ENCODE assay signal across 8 cellular contexts in genomic region chr1:53327183-53327941, GRCh38. TPM values are rescaled to one million over a fixed set of nuclear protein-coding genes. Genes with fewer than 3 reads are reported as not detected.
DNase-seq lines count a peak whose midpoint lies in the region; ATAC-seq and TF ChIP-seq lines count a peak whose summit lies in the region.

No MANE protein-coding gene starts in this region.

- peak overlapping the region; percentile 69 to 70 for H3K27ac Mint-ChIP-seq in T-cell

- no peaks in the 10 kb centered on the region for H3K36me3 Mint-ChIP-seq in T-cell

- peak overlapping the region; percentile 88 to 96 (median 91) for H3K4me3 Mint-ChIP-seq in T-cell

- H3K9me3 ChIP-seq in HUES64 (ENCODE audit: insufficient read depth, low read depth, low read length) = no peaks in the 10 kb centered on the region
- no peaks in the 10 kb centered on the region for H3K9me3 ChIP-seq in iPS-20b (ENCODE audit: insufficient read depth, low read depth, low read length)

- H3K9ac ChIP-seq in HUES64 (ENCODE audit: low read depth, low read length) = peak overlapping the region; percentile 91
- H3K9ac ChIP-seq in iPS-20b (ENCODE audit: low read depth, low read length) = peak overlapping the region; percentile 90; the same call in 1 of the 2 replicates

- POLR2A ChIA-PET in T-cell (lab: Charles Lee) = no interaction called here

- peaks cover 11 to 19% (median 18%) of the 10 kb centered on the region in 3 donors for H3K4me1 Mint-ChIP-seq in T-cell

- no peaks in the 10 kb centered on the region for H3K9me3 Mint-ChIP-seq in T-cell

- CTCF ChIA-PET in T-cell (lab: Charles Lee) = no interaction called here

- H3K36me3 ChIP-seq in HUES64 (ENCODE audit: insufficient read depth, low read length) (peaks cover 32% of the 10 kb centered on the region), iPS-20b (ENCODE audit: insufficient read depth, low read depth, low read length) (peaks cover 33% of the 10 kb centered on the region)

- H3K4me3 ChIP-seq in AG10803 (ENCODE audit: low read length) = peak overlapping the region; percentile 72
- peak overlapping the region; percentile 86 for H3K4me3 ChIP-seq in HUES64 (ENCODE audit: low read length)
- H3K4me3 ChIP-seq in iPS-20b (ENCODE audit: low read length) = peak overlapping the region; percentile 76

- ATAC-seq in GM19324 (IDR thresholded peaks at IDR 0.05; ENCODE audit: low FRiP score, unreplicated experiment) (peak; percentile 2), T-cell (replicated peaks in 1 of 4) (peak; percentile 9 to 25 (median 19))

- no peak for TF ChIP-seq CTCF in AG10803 (conservative IDR thresholded peaks at IDR 0.05; ENCODE audit: low read length)

- no peaks in the 10 kb centered on the region for H3K27me3 Mint-ChIP-seq in T-cell

- no peak for DNase-seq in AG10803 (ENCODE audit: low read depth)
- DNase-seq in T-cell = peak in 33 of 34 experiments; percentile 5 to 56 (median 37)
- peak; percentile 14 for DNase-seq in amniotic stem cell (lab: John Stamatoyannopoulos, UW)
- DNase-seq in stimulated activated CD4-positive, alpha-beta T cell treated with anti-CD3 and anti-CD28 coated beads, Interleukin-15, amount 100 ng/mL, for 48 hours (ENCODE audit: low read depth in 2 of 2) = peak; percentile 26 to 40
- no peak for DNase-seq in H4 (ENCODE audit: low spot score)

- H3K27me3 ChIP-seq in HUES64 (ENCODE audit: insufficient read depth, low read length) (0 out of 2 replicates have a peak, but pooled peaks cover 4% of the 10 kb centered on the region), iPS-20b (ENCODE audit: insufficient read depth, low read length) (no peaks in the 10 kb centered on the region)

- H3K4me1 ChIP-seq in HUES64 (ENCODE audit: insufficient read depth, low read length) = peaks cover 9% of the 10 kb centered on the region; the same call in 1 of the 2 replicates
- H3K4me1 ChIP-seq in iPS-20b (ENCODE audit: insufficient read depth, low read length) = peaks cover 9% of the 10 kb centered on the region; the same call in 1 of the 2 replicates

- under 1% methylated on average over 73 of the region's 73 CpGs for WGBS in HUES64

- H3K27ac ChIP-seq in HUES64 (ENCODE audit: low read depth, low read length) (peak overlapping the region; percentile 96), iPS-20b (ENCODE audit: low read length) (peak overlapping the region; percentile 69)

RNA-seq across cellular contexts. Expression of gene LRP8, which starts 0.5 kb away (rescaled TPM):
- polyA plus RNA-seq in HUES64 (2013, experiment 1 of 2) = 28.5 TPM
- polyA plus RNA-seq in HUES64 (2013, experiment 2 of 2) = 38.9 TPM
- total RNA-seq in T-cell = 10 to 100 TPM in 4 of 5 donors, 1 to 10 TPM in 1; 8.9 to 21.5 (median 19.8) TPM
- 53.0 and 61.1 TPM in 2 replicates for total RNA-seq in H4 (2014; rRNA removed; shearing (Covaris generic))

Comparison
In these comparisons a context has a peak if more than half of its experiments do, and no peak if none do; other contexts are left out.
1. DNase-seq: peak in T-cell (33 of 34), amniotic stem cell (single experiment) and stimulated activated CD4-positive, alpha-beta T cell treated with anti-CD3 and anti-CD28 coated beads, Interleukin-15, amount 100 ng/mL, for 48 hours (2 of 2); none in AG10803 (single experiment) and H4 (single experiment).
2. Peak in every context shown above with its lines, with median percentiles within 50 percentile points of each other: H3K4me3 ChIP-seq.